ENCODE assay signal across 8 cellular contexts in the genomic region with DNA sequence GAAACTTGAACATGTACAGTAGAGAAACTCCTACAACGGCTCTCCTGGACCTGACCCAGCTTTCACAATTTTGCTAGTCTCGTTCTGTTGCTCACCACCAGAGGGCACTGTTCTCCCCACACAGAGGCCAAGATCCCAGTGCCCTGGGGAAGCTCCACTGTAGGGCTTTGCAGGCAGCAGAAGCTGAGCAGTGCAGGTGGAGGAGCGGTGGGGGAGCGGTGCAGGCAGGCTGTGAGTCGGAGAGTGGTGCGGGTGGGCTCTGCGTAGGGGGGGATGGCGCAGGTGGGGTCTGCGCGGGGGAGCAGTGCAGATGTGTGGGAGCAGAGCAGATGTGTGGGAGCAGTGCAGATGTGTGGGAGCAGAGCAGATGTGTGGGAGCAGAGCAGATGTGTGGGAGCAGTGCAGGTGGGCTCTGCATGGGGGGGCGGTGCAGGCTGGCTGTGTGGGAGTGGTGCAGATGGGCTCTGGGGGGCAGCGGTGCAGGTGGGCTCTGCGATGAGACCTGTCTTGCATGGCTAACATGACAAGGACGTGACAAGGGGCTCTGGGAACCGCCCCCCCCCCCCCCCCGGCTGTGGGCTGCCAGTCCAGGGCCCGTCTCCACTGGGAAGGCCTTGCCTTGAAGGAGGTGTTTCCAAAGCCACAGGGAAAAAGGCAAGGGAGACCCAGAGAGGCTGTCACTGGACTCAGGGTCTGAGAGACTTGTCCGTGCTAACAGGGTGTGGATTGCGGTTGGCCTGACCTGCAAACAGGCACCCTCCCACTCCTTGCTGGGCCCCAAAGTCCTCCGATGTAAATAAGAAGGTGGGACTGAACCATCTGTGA. TPM values are rescaled to one million over a fixed set of nuclear protein-coding genes. Genes with fewer than 3 reads are reported as not detected.
DNase-seq lines count a peak whose midpoint lies in the region; ATAC-seq and TF ChIP-seq lines count a peak whose summit lies in the region.

No MANE protein-coding gene starts in this region.

- no peaks in the 10 kb centered on the region for H3K4me1 ChIP-seq in uterus

- H3K9me3 Mint-ChIP-seq in HFFc6 (peaks cover 5% of the 10 kb centered on the region), progenitor cell of endocrine pancreas (ENCODE audit: low read depth) (peaks cover 5% of the 10 kb centered on the region)
- H3K9me3 Mint-ChIP-seq in activated naive CD4-positive, alpha-beta T cell treated with anti-CD3 and anti-CD28 coated beads, Interleukin-2, amount 50 U/mL, for 72 hours, result peaks cover 3% of the 10 kb centered on the region in 2 donors

- peak; percentile 92 to 97 for ATAC-seq in activated naive CD4-positive, alpha-beta T cell treated with anti-CD3 and anti-CD28 coated beads, Interleukin-2, amount 50 U/mL, for 72 hours

- H3K9me3 ChIP-seq in uterus, result no peaks in the 10 kb centered on the region

- H3K36me3 Mint-ChIP-seq in HFFc6 (ENCODE audit: low read depth), result no peaks in the 10 kb centered on the region; the same call in 1 of the 2 replicates
- peaks cover 0 to 4% of the 10 kb centered on the region in 2 donors for H3K36me3 Mint-ChIP-seq in activated naive CD4-positive, alpha-beta T cell treated with anti-CD3 and anti-CD28 coated beads, Interleukin-2, amount 50 U/mL, for 72 hours
- H3K36me3 Mint-ChIP-seq in progenitor cell of endocrine pancreas (ENCODE audit: insufficient read depth), result peaks cover 2% of the 10 kb centered on the region

- DNase-seq in GF-D8 (lab: John Stamatoyannopoulos, UW) (peak; percentile 32), HFFc6 (peak; percentile 75), NCI-H128 (lab: John Stamatoyannopoulos, UW; ENCODE audit: unreplicated experiment) (peak; percentile 84), SKM-1 (lab: John Stamatoyannopoulos, UW; ENCODE audit: unreplicated experiment) (peak; percentile 74), head of caudate nucleus (peak; percentile 60 to 93 (median 84)), progenitor cell of endocrine pancreas (ENCODE audit: low spot score, unreplicated experiment) (peak; percentile 73), uterus (peak; percentile 85 to 88)
- peak; percentile 67 to 76 for DNase-seq in activated naive CD4-positive, alpha-beta T cell treated with anti-CD3 and anti-CD28 coated beads, Interleukin-2, amount 50 U/mL, for 72 hours (ENCODE audit: low spot score in 2 of 2)

- TF ChIP-seq POLR2A in uterus (IDR thresholded peaks at IDR 0.05), result no peak

- no peak overlapping the region for H3K27ac Mint-ChIP-seq in HFFc6
- H3K27ac Mint-ChIP-seq in activated naive CD4-positive, alpha-beta T cell treated with anti-CD3 and anti-CD28 coated beads, Interleukin-2, amount 50 U/mL, for 72 hours, result no peak overlapping the region
- no peak overlapping the region for H3K27ac Mint-ChIP-seq in progenitor cell of endocrine pancreas

- H3K4me3 Mint-ChIP-seq in HFFc6 (peak overlapping the region; percentile 42; the same call in 1 of the 2 replicates), progenitor cell of endocrine pancreas (ENCODE audit: low read depth) (no peak overlapping the region)

- H3K4me1 Mint-ChIP-seq in HFFc6 (ENCODE audit: low read depth), result peaks cover 6% of the 10 kb centered on the region; the same call in 1 of the 2 replicates
- H3K4me1 Mint-ChIP-seq in progenitor cell of endocrine pancreas (ENCODE audit: low read depth), result peaks cover 3% of the 10 kb centered on the region

- H3K27ac ChIP-seq in uterus, result no peak overlapping the region

- H3K27me3 Mint-ChIP-seq in HFFc6 (ENCODE audit: insufficient read depth) (peaks cover 23% of the 10 kb centered on the region), progenitor cell of endocrine pancreas (peaks cover 47% of the 10 kb centered on the region)

- H3K27me3 ChIP-seq in uterus, result no peaks in the 10 kb centered on the region

- H3K36me3 ChIP-seq in uterus, result no peaks in the 10 kb centered on the region

- TF ChIP-seq CTCF in HFFc6 (IDR thresholded peaks at IDR 0.05) (peak; percentile 92), progenitor cell of endocrine pancreas (IDR thresholded peaks at IDR 0.05; ENCODE audit: unreplicated experiment) (peak; percentile 93), uterus (IDR thresholded peaks at IDR 0.05) (peak; percentile 88 to 91 (median 90))

- H3K4me3 ChIP-seq in uterus, result no peak overlapping the region

- intact Hi-C loops in head of caudate nucleus (cut with DNase I), result loop anchor here (5.0 kb wide), 1 partner anchor 364 kb away; no protein-coding TSS in a partner anchor
- intact Hi-C loops in uterus (cut with DNase I; ENCODE audit: low total_unique reads), result no loop called here

RNA-seq across cellular contexts. Expression of gene CYS1, which starts 7.3 kb away (rescaled TPM):
- 1 to 10 TPM in 4 of 6 experiments, under 1 TPM in 2; 0.24 to 2.0 (median 1.4) TPM for total RNA-seq in HFFc6 (2021; fragmentation: NEBNext Ultra II Directional; extraction: Animal tissue kit (Norgen Biotek cat#: 25700))
- total RNA-seq in activated naive CD4-positive, alpha-beta T cell treated with anti-CD3 and anti-CD28 coated beads, Interleukin-2, amount 50 U/mL, for 72 hours, result not detected
- 2.3 and 2.5 TPM in 2 replicates for total RNA-seq in progenitor cell of endocrine pancreas
- 10 to 100 TPM in 2 of 4 donors, 1 to 10 TPM in 2; 7.2 to 15.5 (median 11.2) TPM for total RNA-seq in uterus

RNA-seq across cellular contexts. Expression of gene KLF11, which starts 29.5 kb away (rescaled TPM):
- 1 to 10 TPM; 2.8 to 3.9 (median 3.6) TPM for total RNA-seq in HFFc6 (2021; fragmentation: NEBNext Ultra II Directional; extraction: Animal tissue kit (Norgen Biotek cat#: 25700))
- 1 to 10 TPM; 1.1 to 7.5 TPM for total RNA-seq in activated naive CD4-positive, alpha-beta T cell treated with anti-CD3 and anti-CD28 coated beads, Interleukin-2, amount 50 U/mL, for 72 hours
- total RNA-seq in progenitor cell of endocrine pancreas (3.5 and 4.6 TPM in 2 replicates), uterus (10 to 100 TPM; 23.4 to 49.9 (median 31.7) TPM)

RNA-seq across cellular contexts. Expression of gene RRM2, which starts 49.7 kb away (rescaled TPM):
- 100 to 1,000 TPM in 5 of 6 experiments, 10 to 100 TPM in 1; 76.4 to 179 (median 158) TPM for total RNA-seq in HFFc6 (2021; fragmentation: NEBNext Ultra II Directional; extraction: Animal tissue kit (Norgen Biotek cat#: 25700))
- 100 to 1,000 TPM; 413 to 682 TPM for total RNA-seq in activated naive CD4-positive, alpha-beta T cell treated with anti-CD3 and anti-CD28 coated beads, Interleukin-2, amount 50 U/mL, for 72 hours
- total RNA-seq in progenitor cell of endocrine pancreas (70.3 and 79.8 TPM in 2 replicates), uterus (10 to 100 TPM in 1 of 4 donors, not detected in 3; 27.2 TPM)

Comparison
In these comparisons a context has a peak if more than half of its experiments do, and no peak if none do; other contexts are left out.
1. DNase-seq: peak in every context shown above with its lines; median percentile 86 in uterus; 84 in head of caudate nucleus; 84 in NCI-H128; 75 in HFFc6; 74 in SKM-1; 73 in progenitor cell of endocrine pancreas; 72 in activated naive CD4-positive, alpha-beta T cell treated with anti-CD3 and anti-CD28 coated beads, Interleukin-2, amount 50 U/mL, for 72 hours; 32 in GF-D8.